In the genomic region with DNA sequence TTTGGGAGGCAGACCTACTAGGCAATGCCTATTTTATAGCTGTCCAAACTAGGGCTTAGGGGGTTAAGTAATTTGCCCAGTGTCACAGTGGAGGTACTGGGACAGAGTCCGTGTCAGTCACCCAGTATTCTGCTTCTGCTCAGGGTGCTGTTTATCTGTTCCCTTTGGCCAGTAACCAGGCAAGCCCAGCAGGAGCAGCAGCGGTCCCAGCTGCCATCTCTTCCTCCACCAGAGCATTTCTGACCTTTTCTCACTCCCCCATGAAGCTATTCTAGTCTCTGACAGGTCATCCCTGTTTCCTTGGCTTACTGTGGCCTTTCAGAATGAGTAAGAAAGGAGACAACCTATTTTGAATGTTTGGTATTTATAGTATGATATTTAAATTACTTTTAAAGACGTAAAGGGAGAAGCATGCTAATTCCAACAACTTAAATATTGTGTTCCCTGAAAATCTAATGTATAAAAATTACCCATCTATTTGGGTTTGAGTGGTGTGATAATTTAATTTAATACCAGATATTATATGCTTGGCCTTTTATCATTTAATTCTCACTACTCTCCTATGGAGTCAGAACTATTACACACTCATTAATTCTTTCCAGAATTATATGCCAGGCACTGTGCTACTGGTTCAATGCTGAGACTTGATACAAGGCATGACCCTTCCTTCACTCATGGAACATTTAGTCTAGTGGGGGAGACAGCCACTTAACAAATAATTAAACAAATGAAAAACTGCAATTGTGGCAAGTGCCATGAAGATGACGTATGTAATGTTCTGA, we compare ENCODE assay signal across 11 cellular contexts.
DNase-seq lines count a peak whose midpoint lies in the region; ATAC-seq and TF ChIP-seq lines count a peak whose summit lies in the region.
"Had no signal": no experiment of that assay in that cellular context is flagged by ENCODE, and none has a peak within 500 bp of the region (broad histone marks: within the 10 kb centered on the region; RNA-seq: fewer than 3 reads in every experiment).

No MANE protein-coding gene starts in this region.

- H3K27ac Mint-ChIP-seq in osteocyte (ENCODE audit: unreplicated experiment) = no peak overlapping the region

- H3K27me3 Mint-ChIP-seq in osteocyte (ENCODE audit: unreplicated experiment) = no peaks in the 10 kb centered on the region

- intact Hi-C loops in heart right ventricle (cut with DNase I) (no loop called here), posterior cingulate gyrus (cut with DNase I) (no loop called here)

- peak overlapping the region in 5 of 10 donors; percentile 1 to 53 (median 41) for H3K27ac ChIP-seq in heart right ventricle
- H3K27ac ChIP-seq: coronary artery, sigmoid colon had no signal

- ATAC-seq in GM19467 (IDR thresholded peaks at IDR 0.05; ENCODE audit: unreplicated experiment) (peak; percentile 85), HG03108 (IDR thresholded peaks at IDR 0.05; ENCODE audit: unreplicated experiment) (peak; percentile 90), heart right ventricle (peak in 7 of 8 donors; percentile 29 to 95 (median 93))

- H3K4me1 ChIP-seq in heart right ventricle = peaks cover 0 to 43% (median 3%) of the 10 kb centered on the region in 9 donors

- WGBS in heart right ventricle, 2 donors = 46 to 55% methylated on average over 4 of the region's 4 CpGs

- H3K4me3 Mint-ChIP-seq in osteocyte (ENCODE audit: unreplicated experiment) = no peak overlapping the region

- no peak overlapping the region for H3K4me3 ChIP-seq in heart right ventricle
- H3K4me3 ChIP-seq: coronary artery, sigmoid colon had no signal

- H3K27me3 ChIP-seq in heart right ventricle = peaks cover 0 to 58% (median 0%) of the 10 kb centered on the region in 7 donors
- H3K27me3 ChIP-seq: sigmoid colon had no signal

- H3K4me1 Mint-ChIP-seq in osteocyte (ENCODE audit: unreplicated experiment) = peaks cover 3% of the 10 kb centered on the region

- peaks cover 15% of the 10 kb centered on the region for H3K36me3 Mint-ChIP-seq in osteocyte (ENCODE audit: unreplicated experiment)

- H3K36me3 ChIP-seq in heart right ventricle = peaks cover 0 to 67% (median 0%) of the 10 kb centered on the region in 9 donors

- in situ Hi-C loops in GM13977 (cut with MboI; ENCODE audit: low pct_unique_long_range_greater_than_20kb, low sequenced_read_pairs, unreplicated experiment) = no loop called here

- TF ChIP-seq CTCF in GM13977 (IDR thresholded peaks at IDR 0.05; ENCODE audit: extremely low read depth, insufficient read depth, missing control alignments) = no peak
- peak in 1 of 9 donors; percentile 16 for TF ChIP-seq CTCF in heart right ventricle (IDR thresholded peaks at IDR 0.05)
- no peak for TF ChIP-seq CTCF in osteocyte (IDR thresholded peaks at IDR 0.05)

- peak; percentile 8 for DNase-seq in GM13977 (ENCODE audit: low spot score)
- peak; percentile 10 to 15 for DNase-seq in heart right ventricle
- no peak for DNase-seq in NCI-H2081 treated with DMSO at 0.1 percent for 48 hours (lab: John Stamatoyannopoulos, UW)
- DNase-seq in Kasumi-1 (lab: John Stamatoyannopoulos, UW) = no peak
- DNase-seq in posterior cingulate gyrus = no peak
- no peak for DNase-seq in osteocyte (ENCODE audit: extremely low spot score, unreplicated experiment)
- DNase-seq: activated CD4-positive, alpha-beta T cell treated with anti-CD3 and anti-CD28 coated beads, Interleukin-2, amount 50 U/mL, for 1 hour; sigmoid colon had no signal

- H3K9me3 Mint-ChIP-seq in osteocyte (ENCODE audit: unreplicated experiment) = peaks cover 3% of the 10 kb centered on the region

- H3K9me3 ChIP-seq in heart right ventricle = no peaks in the 10 kb centered on the region
- H3K9me3 ChIP-seq: sigmoid colon had no signal

Comparison
In these comparisons a context has a peak if more than half of its experiments do, and no peak if none do; other contexts are left out.
1. DNase-seq: peak in GM13977 (single experiment) and heart right ventricle (2 of 2); none in NCI-H2081 treated with DMSO at 0.1 percent for 48 hours (single experiment), Kasumi-1 (0 of 2), posterior cingulate gyrus (0 of 10) and osteocyte (single experiment).
2. Peak in every context shown above with its lines, with median percentiles within 50 percentile points of each other: ATAC-seq.